8 cellular contexts compared by ENCODE assay signal in the genomic region with DNA sequence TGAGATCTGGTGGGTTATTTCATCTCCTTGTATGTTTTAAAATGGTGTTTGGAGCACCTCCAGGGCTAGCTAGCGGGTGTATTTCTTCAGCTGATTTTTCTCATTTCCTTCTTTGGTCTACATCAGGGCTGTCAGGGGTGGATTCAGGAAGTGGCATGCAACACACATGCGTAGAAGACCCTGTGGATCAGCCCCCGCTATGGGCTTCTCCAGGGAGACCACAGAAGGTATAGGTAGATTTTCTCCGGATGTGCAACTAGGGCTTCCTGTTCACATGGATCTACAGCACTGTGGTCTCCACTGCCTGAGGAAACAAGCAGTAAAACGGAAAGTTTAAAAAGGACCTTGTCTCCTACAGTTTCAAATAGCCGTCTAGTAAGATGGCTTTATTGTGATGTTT. TPM values are rescaled to one million over a fixed set of nuclear protein-coding genes. Genes with fewer than 3 reads are reported as not detected.
A peak's percentile ranks its signal among the peaks of the same experiment; 100 is the strongest.
DNase-seq lines count a peak whose midpoint lies in the region; ATAC-seq, FAIRE-seq and TF ChIP-seq lines count a peak whose summit lies in the region.
"Had no signal": no experiment of that assay in that cellular context is flagged by ENCODE, and none has a peak within 500 bp of the region (broad histone marks: within the 10 kb centered on the region; RNA-seq: fewer than 3 reads in every experiment).

No MANE protein-coding gene starts in this region.

- H2BK15ac ChIP-seq in mesendoderm (replicated peaks; ENCODE audit: low read depth), result no peak overlapping the region

- FAIRE-seq in HTR-8/SVneo (lab: Jason Lieb, UNC), result no peak

- H3K4me3 ChIP-seq in heart left ventricle (no peak overlapping the region), mesendoderm (ENCODE audit: low read length) (no peak overlapping the region)

- no peak for TF ChIP-seq POLR2A in heart left ventricle (IDR thresholded peaks at IDR 0.05)

- no peak overlapping the region for H2AK5ac ChIP-seq in mesendoderm (ENCODE audit: low read length)

- no peak for TF ChIP-seq CTCF in heart left ventricle (IDR thresholded peaks at IDR 0.05)

- no peaks in the 10 kb centered on the region for H3K9me3 ChIP-seq in heart left ventricle

- intact Hi-C loops in heart left ventricle (cut with DNase I), result loop anchor here in 4 of 10 donors (2.0 to 5.0 kb wide), 2 partner anchors 35 to 37 kb away; no protein-coding TSS in a partner anchor

- H3K4me1 ChIP-seq in heart left ventricle (peaks cover 0 to 30% (median 9%) of the 10 kb centered on the region in 12 donors), mesendoderm (ENCODE audit: control insufficient read depth, low read depth, low read length) (no peaks in the 10 kb centered on the region)

- no peak overlapping the region for H3K4ac ChIP-seq in mesendoderm (ENCODE audit: low read depth, low read length)

- H3K18ac ChIP-seq in mesendoderm (ENCODE audit: low read length), result no peak overlapping the region

- DNase-seq in T-helper 2 cell treated with Interferon-gamma antibody and Interleukin-4, amounts not matched to agents 5 μg/mL and 100 μg/mL, for 36 hours (ENCODE audit: low spot score), result peak; percentile 60
- peak; percentile 36 for DNase-seq in effector CD8-positive, alpha-beta T cell (lab: John Stamatoyannopoulos, UW)
- peak; percentile 32 to 76 for DNase-seq in stimulated activated naive CD8-positive, alpha-beta T cell treated with anti-CD3 and anti-CD28 coated beads, Interleukin-15, amount 100 ng/mL, for 72 hours
- DNase-seq in heart left ventricle (no peak), mesendoderm (no peak), HTR-8/SVneo (ENCODE audit: insufficient read length, low spot score) (no peak)

- no peak overlapping the region for H3K4me2 ChIP-seq in mesendoderm (ENCODE audit: low read length)

- peaks cover 0 to 100% (median 91%) of the 10 kb centered on the region in 9 donors for H3K36me3 ChIP-seq in heart left ventricle
- H3K36me3 ChIP-seq in mesendoderm (ENCODE audit: control insufficient read depth, insufficient read depth, low read length), result peaks cover 3% of the 10 kb centered on the region

- H3K27me3 ChIP-seq in heart left ventricle (no peaks in the 10 kb centered on the region), mesendoderm (ENCODE audit: insufficient read depth, low read length, poor library complexity) (no peaks in the 10 kb centered on the region)

- H3K27ac ChIP-seq in heart left ventricle, result peak overlapping the region in 1 of 12 donors; percentile 54
- H3K27ac ChIP-seq in mesendoderm (ENCODE audit: low read depth, low read length), result no peak overlapping the region

- H3K79me2 ChIP-seq in mesendoderm (ENCODE audit: control insufficient read depth, insufficient read depth, low read length), result no peaks in the 10 kb centered on the region

- H3K36me3 Mint-ChIP-seq in T-helper 2 cell treated with Interferon-gamma antibody and Interleukin-4, amounts not matched to agents 5 μg/mL and 100 μg/mL, for 36 hours (ENCODE audit: low read depth), result peaks cover 54% of the 10 kb centered on the region

- peak overlapping the region; percentile 70 for H3K4me3 Mint-ChIP-seq in T-helper 2 cell treated with Interferon-gamma antibody and Interleukin-4, amounts not matched to agents 5 μg/mL and 100 μg/mL, for 36 hours
- H3K4me3 Mint-ChIP-seq in stimulated activated naive CD8-positive, alpha-beta T cell treated with anti-CD3 and anti-CD28 coated beads, Interleukin-15, amount 100 ng/mL, for 72 hours, result peak overlapping the region; percentile 74 to 77

- no peak overlapping the region for H2BK120ac ChIP-seq in mesendoderm (ENCODE audit: low read depth, low read length)

- peak overlapping the region; percentile 93 for H3K27ac Mint-ChIP-seq in T-helper 2 cell treated with Interferon-gamma antibody and Interleukin-4, amounts not matched to agents 5 μg/mL and 100 μg/mL, for 36 hours
- H3K27ac Mint-ChIP-seq in stimulated activated naive CD8-positive, alpha-beta T cell treated with anti-CD3 and anti-CD28 coated beads, Interleukin-15, amount 100 ng/mL, for 72 hours, result peak overlapping the region; percentile 92 to 96

- H3K9ac ChIP-seq in mesendoderm (ENCODE audit: low read length), result no peak overlapping the region

- no peak overlapping the region for H3K23ac ChIP-seq in mesendoderm (ENCODE audit: low read length)

- peak; percentile 39 for ATAC-seq in HG02642 (IDR thresholded peaks at IDR 0.05; ENCODE audit: poor library complexity, unreplicated experiment)
- ATAC-seq in stimulated activated naive CD8-positive, alpha-beta T cell treated with anti-CD3 and anti-CD28 coated beads, Interleukin-15, amount 100 ng/mL, for 72 hours, result peak; percentile 68
- no peak for ATAC-seq in heart left ventricle

- H3K4me1 Mint-ChIP-seq in T-helper 2 cell treated with Interferon-gamma antibody and Interleukin-4, amounts not matched to agents 5 μg/mL and 100 μg/mL, for 36 hours (ENCODE audit: low read depth), result peaks cover 39% of the 10 kb centered on the region
- H3K4me1 Mint-ChIP-seq in stimulated activated naive CD8-positive, alpha-beta T cell treated with anti-CD3 and anti-CD28 coated beads, Interleukin-15, amount 100 ng/mL, for 72 hours, result peaks cover 54% of the 10 kb centered on the region

- no peak overlapping the region for H2BK5ac ChIP-seq in mesendoderm (ENCODE audit: low read length)

- no peaks in the 10 kb centered on the region for H3K79me1 ChIP-seq in mesendoderm (ENCODE audit: low read length)

- no peaks in the 10 kb centered on the region for H3K9me3 Mint-ChIP-seq in T-helper 2 cell treated with Interferon-gamma antibody and Interleukin-4, amounts not matched to agents 5 μg/mL and 100 μg/mL, for 36 hours
- H3K9me3 Mint-ChIP-seq in stimulated activated naive CD8-positive, alpha-beta T cell treated with anti-CD3 and anti-CD28 coated beads, Interleukin-15, amount 100 ng/mL, for 72 hours, result no peaks in the 10 kb centered on the region

- H4K5ac ChIP-seq in mesendoderm (ENCODE audit: low read length), result no peak overlapping the region

- WGBS in heart left ventricle, 4 donors, result 76 to 86% (median 83%) methylated on average over 6 of the region's 6 CpGs
- no CpG with 5 or more reads among the region's 6 CpGs for WGBS in mesendoderm (ENCODE audit: extremely low coverage, insufficient coverage, low lambda C conversion rate)

- H3K27me3 Mint-ChIP-seq in T-helper 2 cell treated with Interferon-gamma antibody and Interleukin-4, amounts not matched to agents 5 μg/mL and 100 μg/mL, for 36 hours (ENCODE audit: low read depth), result no peaks in the 10 kb centered on the region
- H3K27me3 Mint-ChIP-seq in stimulated activated naive CD8-positive, alpha-beta T cell treated with anti-CD3 and anti-CD28 coated beads, Interleukin-15, amount 100 ng/mL, for 72 hours, result no peaks in the 10 kb centered on the region

- no peak overlapping the region for H4K8ac ChIP-seq in mesendoderm (ENCODE audit: low read depth, low read length)

- no peak overlapping the region for H3K56ac ChIP-seq in mesendoderm (ENCODE audit: low read length)

RNA-seq across cellular contexts. Expression of gene NUB1, which starts 10.4 kb away (rescaled TPM):
- 10 to 100 TPM; 37.2 to 56.3 (median 42.6) TPM for total RNA-seq in heart left ventricle
- polyA plus RNA-seq in heart left ventricle, result 10 to 100 TPM; 22.6 to 34.7 TPM
- 42.7 TPM for polyA plus RNA-seq in mesendoderm (2013, experiment 1 of 2)
- polyA plus RNA-seq in mesendoderm (2013, experiment 2 of 2), result 43.4 TPM

RNA-seq across cellular contexts. Expression of gene WDR86, which starts 57.9 kb away (rescaled TPM):
- 1 to 10 TPM in 2 of 9 donors, under 1 TPM in 4, not detected in 3; 0.37 to 1.7 (median 0.52) TPM for total RNA-seq in heart left ventricle
- not detected for polyA plus RNA-seq in heart left ventricle
- polyA plus RNA-seq in mesendoderm (2013, experiment 1 of 2), result 1.5 TPM
- polyA plus RNA-seq in mesendoderm (2013, experiment 2 of 2), result 1.4 TPM
- total RNA-seq: SK-MEL-5 had no signal

Comparison
In these comparisons a context has a peak if more than half of its experiments do, and no peak if none do; other contexts are left out.
1. ATAC-seq: peak in HG02642 (single experiment) and stimulated activated naive CD8-positive, alpha-beta T cell treated with anti-CD3 and anti-CD28 coated beads, Interleukin-15, amount 100 ng/mL, for 72 hours (single experiment); none in heart left ventricle (0 of 4).
2. DNase-seq: peak in T-helper 2 cell treated with Interferon-gamma antibody and Interleukin-4, amounts not matched to agents 5 μg/mL and 100 μg/mL, for 36 hours (single experiment), effector CD8-positive, alpha-beta T cell (single experiment) and stimulated activated naive CD8-positive, alpha-beta T cell treated with anti-CD3 and anti-CD28 coated beads, Interleukin-15, amount 100 ng/mL, for 72 hours (2 of 2); none in heart left ventricle (0 of 5), mesendoderm (single experiment) and HTR-8/SVneo (single experiment).